In genomic region chr7:111735661-111736323, GRCh38 we compare ENCODE assay signal across 8 cellular contexts.
A peak's percentile ranks its signal among the peaks of the same experiment; 100 is the strongest.
DNase-seq lines count a peak whose midpoint lies in the region; ATAC-seq and TF ChIP-seq lines count a peak whose summit lies in the region.

No MANE protein-coding gene starts in this region.

- H3K4me3 Mint-ChIP-seq in activated naive CD4-positive, alpha-beta T cell treated with anti-CD3 and anti-CD28 coated beads, Interleukin-2, amount 10 ng/mL, durations not matched to agents 7 days and 5 days: no peak overlapping the region
- no peak overlapping the region for H3K4me3 Mint-ChIP-seq in glutamatergic neuron (ENCODE audit: unreplicated experiment)

- H3K4me1 Mint-ChIP-seq in activated naive CD4-positive, alpha-beta T cell treated with anti-CD3 and anti-CD28 coated beads, Interleukin-2, amount 10 ng/mL, durations not matched to agents 7 days and 5 days: no peaks in the 10 kb centered on the region
- peaks cover 11% of the 10 kb centered on the region for H3K4me1 Mint-ChIP-seq in glutamatergic neuron (ENCODE audit: low read depth, unreplicated experiment)

- CTCF ChIA-PET in activated naive CD4-positive, alpha-beta T cell treated with anti-CD3 and anti-CD28 coated beads, Interleukin-2, amount 10 ng/mL, durations not matched to agents 7 days and 5 days (lab: Charles Lee): interaction anchor here (0.8 kb wide), 1 partner anchor 797 kb away, joined by 4 read pairs; no protein-coding TSS in a partner anchor

- H3K27ac Mint-ChIP-seq in activated naive CD4-positive, alpha-beta T cell treated with anti-CD3 and anti-CD28 coated beads, Interleukin-2, amount 10 ng/mL, durations not matched to agents 7 days and 5 days: no peak overlapping the region
- H3K27ac Mint-ChIP-seq in glutamatergic neuron (ENCODE audit: unreplicated experiment): no peak overlapping the region

- DNase-seq in ELF-1 (ENCODE audit: low read depth, low spot score): peak; percentile 56
- peak; percentile 76 for DNase-seq in LHCN-M2 (ENCODE audit: low read depth)
- peak; percentile 88 for DNase-seq in RKO (ENCODE audit: low spot score)
- DNase-seq in activated naive CD4-positive, alpha-beta T cell treated with anti-CD3 and anti-CD28 coated beads, Interleukin-2, amount 10 ng/mL, durations not matched to agents 7 days and 5 days: peak; percentile 59
- peak; percentile 39 for DNase-seq in glutamatergic neuron
- peak; percentile 64 for DNase-seq in putamen (ENCODE audit: low spot score)
- DNase-seq in occipital lobe (lab: John Stamatoyannopoulos, UW): no peak

- no peaks in the 10 kb centered on the region for H3K36me3 Mint-ChIP-seq in activated naive CD4-positive, alpha-beta T cell treated with anti-CD3 and anti-CD28 coated beads, Interleukin-2, amount 10 ng/mL, durations not matched to agents 7 days and 5 days
- H3K36me3 Mint-ChIP-seq in glutamatergic neuron (ENCODE audit: unreplicated experiment): no peaks in the 10 kb centered on the region

- peak; percentile 95 for TF ChIP-seq CTCF in glutamatergic neuron (IDR thresholded peaks at IDR 0.05; ENCODE audit: partially characterized antibody, unreplicated experiment)

- no peaks in the 10 kb centered on the region for H3K9me3 Mint-ChIP-seq in activated naive CD4-positive, alpha-beta T cell treated with anti-CD3 and anti-CD28 coated beads, Interleukin-2, amount 10 ng/mL, durations not matched to agents 7 days and 5 days
- peaks cover 2% of the 10 kb centered on the region for H3K9me3 Mint-ChIP-seq in glutamatergic neuron (ENCODE audit: unreplicated experiment)

- ATAC-seq in GM21717 (IDR thresholded peaks at IDR 0.05; ENCODE audit: unreplicated experiment): peak; percentile 89

- H3K27me3 Mint-ChIP-seq in activated naive CD4-positive, alpha-beta T cell treated with anti-CD3 and anti-CD28 coated beads, Interleukin-2, amount 10 ng/mL, durations not matched to agents 7 days and 5 days: peaks cover 4% of the 10 kb centered on the region
- H3K27me3 Mint-ChIP-seq in glutamatergic neuron (ENCODE audit: unreplicated experiment): peaks cover 2% of the 10 kb centered on the region
